ENCODE assay signal across 8 cellular contexts in genomic region chr12:123043536-123044001, GRCh38.
A peak's percentile ranks its signal among the peaks of the same experiment; 100 is the strongest.
DNase-seq lines count a peak whose midpoint lies in the region; ATAC-seq, FAIRE-seq and TF ChIP-seq lines count a peak whose summit lies in the region.

No MANE protein-coding gene starts in this region.

- DNase-seq in ELR (ENCODE audit: low read depth): peak; percentile 97
- DNase-seq in MM.1S: peak; percentile 43
- peak; percentile 14 to 41 (median 32) for DNase-seq in T-helper 17 cell
- DNase-seq in amniotic epithelial cell (ENCODE audit: low read depth): peak; percentile 99
- peak; percentile 85 for DNase-seq in left cardiac atrium
- peak; percentile 84 for DNase-seq in urothelium cell line (ENCODE audit: low spot score)

- no peak overlapping the region for H3K4me2 ChIP-seq in MM.1S (ENCODE audit: low read depth, low read length)

- H3K79me2 ChIP-seq in MM.1S (ENCODE audit: low read length): no peaks in the 10 kb centered on the region

- FAIRE-seq in urothelium cell line (lab: Jason Lieb, UNC): peak; percentile 95

- H3K4me3 Mint-ChIP-seq in T-helper 17 cell: peak overlapping the region; percentile 31

- H3K27ac Mint-ChIP-seq in T-helper 17 cell: no peak overlapping the region

- no peaks in the 10 kb centered on the region for H4K20me1 ChIP-seq in MM.1S (ENCODE audit: insufficient read depth, low read length)

- H3K36me3 Mint-ChIP-seq in T-helper 17 cell (ENCODE audit: low read depth): peaks cover 4% of the 10 kb centered on the region

- no peaks in the 10 kb centered on the region for H3K4me1 ChIP-seq in MM.1S (ENCODE audit: low read length)
- H3K4me1 ChIP-seq in rectal smooth muscle tissue (ENCODE audit: control insufficient read depth, insufficient read depth, low read length): peaks cover 38% of the 10 kb centered on the region

- no peaks in the 10 kb centered on the region for H3K9me3 ChIP-seq in MM.1S (replicated peaks; ENCODE audit: insufficient read depth, low read length)
- H3K9me3 ChIP-seq in T-helper 17 cell (ENCODE audit: control insufficient read depth, low read length, poor library complexity, severe bottlenecking): no peaks in the 10 kb centered on the region

- intact Hi-C loops in left cardiac atrium (cut with DNase I): loop anchor here (2.0 to 10.0 kb wide), 4 partner anchors 107 to 194 kb away; partner anchors contain the start of genes PITPNM2 (in 2 of the 2), MPHOSPH9 (in 1 of the 2) and MTRFR (in 1 of the 2)

- peaks cover 19% of the 10 kb centered on the region for H3K4me1 Mint-ChIP-seq in T-helper 17 cell

- TF ChIP-seq CTCF in MM.1S (IDR thresholded peaks at IDR 0.05; ENCODE audit: low read length): peak; percentile 42

- H3K27me3 Mint-ChIP-seq in T-helper 17 cell: no peaks in the 10 kb centered on the region

- no peak overlapping the region for H3K9ac ChIP-seq in MM.1S (ENCODE audit: low read length)
- no peak overlapping the region for H3K9ac ChIP-seq in rectal smooth muscle tissue (ENCODE audit: low read length)

- no peak overlapping the region for H2AFZ ChIP-seq in MM.1S (ENCODE audit: low read length)

- no peaks in the 10 kb centered on the region for H3F3A ChIP-seq in MM.1S (ENCODE audit: insufficient read depth, low read length)

- peak; percentile 95 for ATAC-seq in T-helper 17 cell
- ATAC-seq in left cardiac atrium: peak; percentile 91 to 93
- ATAC-seq in HG02678 (IDR thresholded peaks at IDR 0.05; ENCODE audit: unreplicated experiment): no peak

- H3K27ac ChIP-seq in MM.1S (ENCODE audit: low read length) (no peak overlapping the region), rectal smooth muscle tissue (ENCODE audit: low read depth, low read length) (peak overlapping the region; percentile 77)

- no peak overlapping the region for H3K4me3 ChIP-seq in MM.1S (ENCODE audit: low read length)
- peak overlapping the region; percentile 16 for H3K4me3 ChIP-seq in rectal smooth muscle tissue (ENCODE audit: low read length)

- H3K36me3 ChIP-seq in MM.1S (replicated peaks; ENCODE audit: insufficient read depth, low read length): no peaks in the 10 kb centered on the region
- H3K36me3 ChIP-seq in rectal smooth muscle tissue (ENCODE audit: control insufficient read depth, insufficient read depth, low read length): no peaks in the 10 kb centered on the region

- H3K27me3 ChIP-seq in MM.1S (replicated peaks; ENCODE audit: insufficient read depth, low read length): no peaks in the 10 kb centered on the region
- no peaks in the 10 kb centered on the region for H3K27me3 ChIP-seq in rectal smooth muscle tissue (ENCODE audit: control insufficient read depth, insufficient read depth, low read length)

- no peaks in the 10 kb centered on the region for H3K9me2 ChIP-seq in MM.1S (replicated peaks; ENCODE audit: insufficient read depth, low read length)

Comparison
In these comparisons a context has a peak if more than half of its experiments do, and no peak if none do; other contexts are left out.
1. DNase-seq: peak in every context shown above with its lines; median percentile 99 in amniotic epithelial cell; 97 in ELR; 85 in left cardiac atrium; 84 in urothelium cell line; 43 in MM.1S; 32 in T-helper 17 cell.